Comparison of ENCODE assay signal across 26 cellular contexts in genomic region chr17:61225178-61225577, GRCh38.
"Had no signal": no experiment of that assay in that cellular context is flagged by ENCODE, and none has a peak within 500 bp of the region (broad histone marks: within the 10 kb centered on the region; RNA-seq: fewer than 3 reads in every experiment).

No MANE protein-coding gene starts in this region.

- DNase-seq: effector memory CD4-positive, alpha-beta T cell; foreskin keratinocyte; heart left ventricle; kidney; left lung; lower lobe of right lung; naive B cell; stimulated activated CD4-positive, alpha-beta T cell treated with anti-CD3 and anti-CD28 coated beads, Interleukin-12 subunit alpha, Interleukin-12 subunit beta, amount 100 ng/mL, for 4 hours; stimulated activated CD4-positive, alpha-beta T cell treated with anti-CD3 and anti-CD28 coated beads, Interleukin-1b, Interleukin-23, amount 100 ng/mL, for 48 hours; stimulated activated CD4-positive, alpha-beta T cell treated with anti-CD3 and anti-CD28 coated beads, Interleukin-4, amount 100 ng/mL, for 1 hour; stimulated activated CD8-positive, alpha-beta memory T cell treated with anti-CD3 and anti-CD28 coated beads, Interleukin-4, amount 100 ng/mL, for 48 hours; stimulated activated naive CD4-positive, alpha-beta T cell; stimulated activated naive CD8-positive, alpha-beta T cell treated with anti-CD3 and anti-CD28 coated beads, Interleukin-15, amount 100 ng/mL, for 72 hours; thyroid gland; trophoblast cell had no signal

- H3K4me2 ChIP-seq: hepatocyte, neural progenitor cell, smooth muscle cell had no signal

- H3K9ac ChIP-seq: neural progenitor cell, parathyroid adenoma had no signal

- H3K79me2 ChIP-seq: hepatocyte, parathyroid adenoma had no signal

- H3K36me3 ChIP-seq: esophagus muscularis mucosa, gastroesophageal sphincter, heart left ventricle, left lung, lower lobe of right lung, neural progenitor cell, thyroid gland had no signal

- ATAC-seq: foreskin keratinocyte; gastroesophageal sphincter; heart left ventricle; left lung; lower lobe of right lung; natural killer cell treated with Interleukin-12 subunit alpha and Interleukin-12 subunit beta and Interleukin-15 and Interleukin-18, amount 100 ng/mL, for 72 hours; sciatic nerve; stimulated activated naive CD8-positive, alpha-beta T cell treated with anti-CD3 and anti-CD28 coated beads, Interleukin-15, amount 100 ng/mL, for 72 hours had no signal

- H3K27ac ChIP-seq: esophagus muscularis mucosa, foreskin keratinocyte, gastroesophageal sphincter, heart left ventricle, hepatocyte, left lung, lower lobe of right lung, neural progenitor cell, parathyroid adenoma, thyroid gland had no signal

- H3K4me3 ChIP-seq: esophagus muscularis mucosa, gastroesophageal sphincter, heart left ventricle, hepatocyte, left lung, lower lobe of right lung, neural progenitor cell, smooth muscle cell, thyroid gland had no signal

- H3K36me3 Mint-ChIP-seq: natural killer cell treated with Interleukin-12 subunit alpha and Interleukin-12 subunit beta and Interleukin-15 and Interleukin-18, amount 100 ng/mL, for 72 hours; neural progenitor cell had no signal

- H3K9me3 Mint-ChIP-seq: naive B cell, neural progenitor cell had no signal

- H3K27me3 ChIP-seq: esophagus muscularis mucosa, foreskin keratinocyte, gastroesophageal sphincter, heart left ventricle, hepatocyte, left lung, neural progenitor cell, thyroid gland had no signal

- H2AFZ ChIP-seq: hepatocyte, neural progenitor cell, parathyroid adenoma had no signal

- H3K4me3 Mint-ChIP-seq: naive B cell; natural killer cell treated with Interleukin-12 subunit alpha and Interleukin-12 subunit beta and Interleukin-15 and Interleukin-18, amount 100 ng/mL, for 72 hours; neural progenitor cell; stimulated activated naive CD8-positive, alpha-beta T cell treated with anti-CD3 and anti-CD28 coated beads, Interleukin-15, amount 100 ng/mL, for 72 hours had no signal

- H3K27ac Mint-ChIP-seq: neural progenitor cell; progenitor cell of endocrine pancreas; stimulated activated naive CD8-positive, alpha-beta T cell treated with anti-CD3 and anti-CD28 coated beads, Interleukin-15, amount 100 ng/mL, for 72 hours had no signal

- H3K9me3 ChIP-seq: esophagus muscularis mucosa, gastroesophageal sphincter, heart left ventricle, left lung, lower lobe of right lung, thyroid gland had no signal

- H3K27me3 Mint-ChIP-seq: naive B cell; natural killer cell treated with Interleukin-12 subunit alpha and Interleukin-12 subunit beta and Interleukin-15 and Interleukin-18, amount 100 ng/mL, for 72 hours; stimulated activated naive CD8-positive, alpha-beta T cell treated with anti-CD3 and anti-CD28 coated beads, Interleukin-15, amount 100 ng/mL, for 72 hours had no signal

- FAIRE-seq: colon, endothelial cell of umbilical vein, kidney had no signal

- H3K4me1 ChIP-seq: esophagus muscularis mucosa, foreskin keratinocyte, gastroesophageal sphincter, neural progenitor cell, parathyroid adenoma had no signal
